In genomic region chr15:64686130-64686735, GRCh38 we compare ENCODE assay signal across 8 cellular contexts.
DNase-seq lines count a peak whose midpoint lies in the region; ATAC-seq, FAIRE-seq and TF ChIP-seq lines count a peak whose summit lies in the region.

No MANE protein-coding gene starts in this region.

- peak; percentile 87 for FAIRE-seq in A549 (lab: Jason Lieb, UNC)

- H3K4me1 Mint-ChIP-seq in activated T-helper 17 cell treated with anti-CD3 and anti-CD28 coated beads, Interleukin-2, amount 50 U/mL, for 72 hours = no peaks in the 10 kb centered on the region
- H3K4me1 Mint-ChIP-seq in immature natural killer cell = peaks cover 0 to 2% of the 10 kb centered on the region in 2 donors

- H3K4me3 Mint-ChIP-seq in activated T-helper 17 cell treated with anti-CD3 and anti-CD28 coated beads, Interleukin-2, amount 50 U/mL, for 72 hours = no peak overlapping the region
- H3K4me3 Mint-ChIP-seq in immature natural killer cell = no peak overlapping the region

- DNase-seq in A549 (ENCODE audit: low read depth in 1 of 2, low spot score in 1 of 2) = peak; percentile 67
- DNase-seq in Daoy (ENCODE audit: low read depth) = peak; percentile 25
- peak; percentile 49 for DNase-seq in NCI-H1105 (lab: John Stamatoyannopoulos, UW)
- DNase-seq in immature natural killer cell = peak; percentile 18 to 40 (median 24)
- DNase-seq in thoracic aorta (ENCODE audit: low spot score) = no peak

- H3K4me1 ChIP-seq in A549 = peaks cover 1% of the 10 kb centered on the region; the same call in 1 of the 3 replicates
- H3K4me1 ChIP-seq in thoracic aorta (ENCODE audit: control insufficient read depth in 1 of 2, low read depth in 2 of 2) = peaks cover 2 to 10% of the 10 kb centered on the region in 2 donors

- 62% methylated on average over 10 of the region's 10 CpGs for WGBS in A549 (ENCODE audit: missing lambda C conversion rate)

- TF ChIP-seq RAD21 in A549 (conservative IDR thresholded peaks at IDR 0.05 in 1 of 2, IDR thresholded peaks at IDR 0.05 in 1 of 2) = peak; percentile 76 to 84

- TF ChIP-seq POLR2A in A549 (IDR thresholded peaks at IDR 0.05; ENCODE audit: low read length) = no peak

- H3K27me3 ChIP-seq in thoracic aorta (replicated peaks; ENCODE audit: insufficient read depth) = no peaks in the 10 kb centered on the region

- no peak overlapping the region for H3K4me2 ChIP-seq in A549

- no peaks in the 10 kb centered on the region for H3K9me3 Mint-ChIP-seq in activated T-helper 17 cell treated with anti-CD3 and anti-CD28 coated beads, Interleukin-2, amount 50 U/mL, for 72 hours
- H3K9me3 Mint-ChIP-seq in immature natural killer cell = no peaks in the 10 kb centered on the region

- CTCF ChIA-PET in A549 (lab: Yijun Ruan, JAX) = interaction anchor here (0.7 to 27.3 kb wide), 28 partner anchors 8 to 508 kb away, joined by 3 to 1052 read pairs (median 4); no protein-coding TSS in a partner anchor

- H3K4me3 ChIP-seq in A549 (no peak overlapping the region), thoracic aorta (no peak overlapping the region)

- POLR2A ChIA-PET in A549 (lab: Yijun Ruan, JAX) = interaction anchor here (0.9 kb wide), 1 partner anchor 42 kb away, joined by 4 read pairs; no protein-coding TSS in a partner anchor

- H3K27ac ChIP-seq in A549 (no peak overlapping the region), thoracic aorta (no peak overlapping the region)

- TF ChIP-seq CTCF in A549 (IDR thresholded peaks at IDR 0.05) (peak; percentile 84), thoracic aorta (IDR thresholded peaks at IDR 0.05) (peak; percentile 71)

- no peak overlapping the region for H3K27ac Mint-ChIP-seq in activated T-helper 17 cell treated with anti-CD3 and anti-CD28 coated beads, Interleukin-2, amount 50 U/mL, for 72 hours
- peak overlapping the region in 4 of 6 donors; percentile 35 to 68 (median 52) for H3K27ac Mint-ChIP-seq in immature natural killer cell

- ATAC-seq in A549 = peak in 1 of 2 experiments; percentile 26; a peak in 2 of 6 replicates
- peak; percentile 34 for ATAC-seq in activated T-helper 17 cell treated with anti-CD3 and anti-CD28 coated beads, Interleukin-2, amount 50 U/mL, for 72 hours (replicated peaks)
- no peak for ATAC-seq in thoracic aorta (ENCODE audit: insufficient number of reproducible peaks, low FRiP score, low read depth)
- no peak for ATAC-seq in GM19023 (IDR thresholded peaks at IDR 0.05; ENCODE audit: unreplicated experiment)
- no peak for ATAC-seq in HG03565 (IDR thresholded peaks at IDR 0.05; ENCODE audit: unreplicated experiment)

- peaks cover 97% of the 10 kb centered on the region for H3K36me3 Mint-ChIP-seq in activated T-helper 17 cell treated with anti-CD3 and anti-CD28 coated beads, Interleukin-2, amount 50 U/mL, for 72 hours (ENCODE audit: low read depth)
- H3K36me3 Mint-ChIP-seq in immature natural killer cell = peaks cover 11 to 43% (median 24%) of the 10 kb centered on the region in 3 donors

- no peak for TF ChIP-seq EP300 in A549 (IDR thresholded peaks at IDR 0.05)

- H3K36me3 ChIP-seq in thoracic aorta = peaks cover 41% of the 10 kb centered on the region

- no peaks in the 10 kb centered on the region for H3K9me3 ChIP-seq in A549
- H3K9me3 ChIP-seq in thoracic aorta = no peaks in the 10 kb centered on the region

- no peaks in the 10 kb centered on the region for H3K27me3 Mint-ChIP-seq in activated T-helper 17 cell treated with anti-CD3 and anti-CD28 coated beads, Interleukin-2, amount 50 U/mL, for 72 hours
- peaks cover 0 to 2% (median 2%) of the 10 kb centered on the region in 3 donors for H3K27me3 Mint-ChIP-seq in immature natural killer cell (ENCODE audit: low read depth in 3 of 3)

TF ChIP-seq in A549, 52 proteins besides CTCF, POLR2A, EP300 and RAD21:
- TF ChIP-seq CBX2 (IDR thresholded peaks at IDR 0.05; ENCODE audit: borderline replicate concordance, low read depth) (no peak), POLR2AphosphoS2 (conservative IDR thresholded peaks at IDR 0.05; ENCODE audit: low read length) (no peak), SMC3 (IDR thresholded peaks at IDR 0.05) (peak; percentile 51), TP53 (CRISPR knock-in tag; IDR thresholded peaks at IDR 0.05) (no peak), SREBF2 (IDR thresholded peaks at IDR 0.05) (no peak)
